In genomic region chr2:147049888-147050446, GRCh38 we compare ENCODE assay signal across 18 cellular contexts.
DNase-seq lines count a peak whose midpoint lies in the region; ATAC-seq and TF ChIP-seq lines count a peak whose summit lies in the region.
"Had no signal": no experiment of that assay in that cellular context is flagged by ENCODE, and none has a peak within 500 bp of the region (broad histone marks: within the 10 kb centered on the region; RNA-seq: fewer than 3 reads in every experiment).

No MANE protein-coding gene starts in this region.

- no TSS peak for BruUV-seq in IMR-90 (replicated peaks; lab: Mats Ljungman, UMichigan)

- TF ChIP-seq CTCF in IMR-90 (conservative IDR thresholded peaks at IDR 0.05; ENCODE audit: low read depth, low read length) (no peak), fibroblast of villous mesenchyme (IDR thresholded peaks at IDR 0.05; ENCODE audit: insufficient read depth, low read depth, low read length) (no peak)

- in situ Hi-C loops in IMR-90 (cut with MboI; ENCODE audit: low sequenced_read_pairs): no loop called here

- H3K4me1 ChIP-seq in IMR-90 (ENCODE audit: control insufficient read depth, insufficient read depth, low read length) (no peaks in the 10 kb centered on the region; the same call in 1 of the 2 replicates), skeletal muscle tissue (ENCODE audit: control insufficient read depth in 3 of 3, insufficient read depth in 3 of 3, low read length in 3 of 3) (no peaks in the 10 kb centered on the region)
- H3K4me1 ChIP-seq: SJSA1 had no signal

- H2AK5ac ChIP-seq in IMR-90 (ENCODE audit: low read depth, low read length): no peak overlapping the region

- H4K5ac ChIP-seq in IMR-90 (ENCODE audit: low read depth, low read length): no peak overlapping the region; the same call in 1 of the 2 replicates

- no peak for TF ChIP-seq POLR2A in IMR-90 (IDR thresholded peaks at IDR 0.05; ENCODE audit: low read depth, low read length)
- no peak for TF ChIP-seq POLR2A in GM18505 (IDR thresholded peaks at IDR 0.05; ENCODE audit: borderline replicate concordance, extremely low read depth, insufficient read depth, insufficient read length)

- H3K9ac ChIP-seq in IMR-90 (ENCODE audit: low read depth, low read length): no peak overlapping the region
- no peak overlapping the region for H3K9ac ChIP-seq in skeletal muscle tissue (ENCODE audit: low read depth in 1 of 3, low read length in 3 of 3)

- no peak overlapping the region for H2BK15ac ChIP-seq in IMR-90 (ENCODE audit: low read depth, low read length)

- CTCF ChIA-PET in IMR-90 (lab: Yijun Ruan, JAX): no interaction called here

- H3K14ac ChIP-seq in IMR-90 (replicated peaks; ENCODE audit: low read depth, low read length): no peak overlapping the region

- H3K9me1 ChIP-seq in IMR-90 (ENCODE audit: insufficient read depth, low read length): no peaks in the 10 kb centered on the region

- no peak overlapping the region for H4K91ac ChIP-seq in IMR-90 (ENCODE audit: insufficient read depth, low read depth, low read length)

- H2AK9ac ChIP-seq in IMR-90 (replicated peaks; ENCODE audit: low read depth, low read length, poor library complexity): no peak overlapping the region

- WGBS in IMR-90 (ENCODE audit: extremely low coverage in 2 of 2, insufficient read length in 1 of 2), 2 experiments: no CpG with 5 or more reads among the region's 5 CpGs

- H2AFZ ChIP-seq in IMR-90 (replicated peaks; ENCODE audit: low read length, poor library complexity): no peak overlapping the region

- peaks cover 3% of the 10 kb centered on the region; the same call in 1 of the 2 replicates for H3K9me3 ChIP-seq in IMR-90 (ENCODE audit: control insufficient read depth, insufficient read depth, low read length)
- H3K9me3 ChIP-seq in skeletal muscle tissue (ENCODE audit: control insufficient read depth in 3 of 3, low read length in 3 of 3): no peaks in the 10 kb centered on the region
- H3K9me3 ChIP-seq: SJSA1 had no signal

- H3K4me3 ChIP-seq in IMR-90 (ENCODE audit: insufficient read depth, low read depth, low read length): no peak overlapping the region
- no peak overlapping the region for H3K4me3 ChIP-seq in fibroblast of villous mesenchyme (ENCODE audit: low read depth, low read length)
- H3K4me3 ChIP-seq in skeletal muscle tissue (ENCODE audit: low read length in 3 of 3): no peak overlapping the region
- H3K4me3 ChIP-seq: SJSA1 had no signal

- POLR2A ChIA-PET in IMR-90 (lab: Charles Lee; ENCODE audit: unreplicated experiment): no interaction called here

- no peak overlapping the region for H3K56ac ChIP-seq in IMR-90 (ENCODE audit: extremely low read depth, insufficient read depth, low read length)

- no peaks in the 10 kb centered on the region for H4K20me1 ChIP-seq in IMR-90 (ENCODE audit: insufficient read depth, low read length)

- H3K79me1 ChIP-seq in IMR-90 (ENCODE audit: low read depth in 1 of 2, low read length in 2 of 2): no peaks in the 10 kb centered on the region

- peak overlapping the region; percentile 49; the same call in 1 of the 2 replicates for H3K4me2 ChIP-seq in IMR-90 (ENCODE audit: low read depth, low read length)

- no peaks in the 10 kb centered on the region for H3K27me3 ChIP-seq in IMR-90 (ENCODE audit: control insufficient read depth, insufficient read depth, low read length)
- H3K27me3 ChIP-seq in skeletal muscle tissue (ENCODE audit: control insufficient read depth in 3 of 3, insufficient read depth in 3 of 3, low read length in 3 of 3): no peaks in the 10 kb centered on the region
- H3K27me3 ChIP-seq: SJSA1 had no signal

- peak; percentile 76 for ATAC-seq in IMR-90 (ENCODE audit: low read depth)
- no peak for ATAC-seq in HG02610 (IDR thresholded peaks at IDR 0.05; ENCODE audit: unreplicated experiment)
- ATAC-seq in GM18505 (IDR thresholded peaks at IDR 0.05; ENCODE audit: unreplicated experiment): no peak
- ATAC-seq in HG02870 (IDR thresholded peaks at IDR 0.05; ENCODE audit: unreplicated experiment): no peak

- no peak overlapping the region for H3K23ac ChIP-seq in IMR-90 (ENCODE audit: low read depth, low read length)

- H3K27ac ChIP-seq in IMR-90 (ENCODE audit: insufficient read depth, low read length): peak overlapping the region; percentile 92; the same call in 1 of the 2 replicates
- peak overlapping the region; percentile 10 for H3K27ac ChIP-seq in skeletal muscle tissue (ENCODE audit: low read depth, low read length)
- H3K27ac ChIP-seq: C4-2B, SJSA1 had no signal

- no peak for TF ChIP-seq RAD21 in IMR-90 (IDR thresholded peaks at IDR 0.05; ENCODE audit: low read length)

- no peak overlapping the region for H4K8ac ChIP-seq in IMR-90 (ENCODE audit: low read depth in 2 of 2, low read length in 2 of 2)

- H3K36me3 ChIP-seq in IMR-90 (ENCODE audit: control insufficient read depth, insufficient read depth, low read length) (no peaks in the 10 kb centered on the region), skeletal muscle tissue (ENCODE audit: control insufficient read depth in 3 of 3, insufficient read depth in 3 of 3, low read length in 3 of 3) (no peaks in the 10 kb centered on the region)
- H3K36me3 ChIP-seq: SJSA1 had no signal

- H2BK5ac ChIP-seq in IMR-90 (ENCODE audit: low read depth, low read length, poor library complexity, severe bottlenecking): no peak overlapping the region

- dilution Hi-C loops in IMR-90 (cut with HindIII; ENCODE audit: low sequenced_read_pairs, unreplicated experiment): no loop called here

- H3K4ac ChIP-seq in IMR-90 (ENCODE audit: low read depth, low read length): no peak overlapping the region

- intact Hi-C loops in IMR-90 (cut with micrococcal nuclease): loop anchor here (5.0 kb wide), 2 partner anchors 123 to 797 kb away; partner anchors contain the start of gene ACVR2A

- H2BK20ac ChIP-seq in IMR-90 (ENCODE audit: low read depth, low read length): no peak overlapping the region

- H2BK120ac ChIP-seq in IMR-90 (ENCODE audit: low read depth, low read length): no peak overlapping the region

- DNase-seq in DMS79 (lab: John Stamatoyannopoulos, UW) (peak; percentile 75), IMR-90 (no peak), fibroblast of villous mesenchyme (ENCODE audit: low read depth) (peak; percentile 15), mucosa of gallbladder (ENCODE audit: low spot score) (no peak)
- DNase-seq: EL, H9, KG1, NCI-H1048, NCI-H1436 treated with DMSO at 0.1 percent for 48 hours, NCI-H2029 treated with DMSO at 0.1 percent for 48 hours, NCI-H510A, NCI-H774 had no signal

- H3K18ac ChIP-seq in IMR-90 (ENCODE audit: low read depth, low read length): peak overlapping the region; percentile 47; the same call in 1 of the 2 replicates

TF ChIP-seq in IMR-90, 13 proteins besides CTCF, POLR2A, EP300 and RAD21:
- TF ChIP-seq, protein P1, sequence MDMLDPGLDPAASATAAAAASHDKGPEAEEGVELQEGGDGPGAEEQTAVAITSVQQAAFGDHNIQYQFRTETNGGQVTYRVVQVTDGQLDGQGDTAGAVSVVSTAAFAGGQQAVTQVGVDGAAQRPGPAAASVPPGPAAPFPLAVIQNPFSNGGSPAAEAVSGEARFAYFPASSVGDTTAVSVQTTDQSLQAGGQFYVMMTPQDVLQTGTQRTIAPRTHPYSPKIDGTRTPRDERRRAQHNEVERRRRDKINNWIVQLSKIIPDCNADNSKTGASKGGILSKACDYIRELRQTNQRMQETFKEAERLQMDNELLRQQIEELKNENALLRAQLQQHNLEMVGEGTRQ (IDR thresholded peaks at IDR 0.05; ENCODE audit: low read depth, low read length): no peak
- TF ChIP-seq MAFK (IDR thresholded peaks at IDR 0.05; ENCODE audit: low read depth, low read length): no peak
- no peak for TF ChIP-seq RFX5 (IDR thresholded peaks at IDR 0.05; ENCODE audit: low read depth, low read length)
- TF ChIP-seq FOS (IDR thresholded peaks at IDR 0.05; ENCODE audit: low read depth, low read length): no peak
- no peak for TF ChIP-seq CEBPB (IDR thresholded peaks at IDR 0.05; ENCODE audit: low read depth, low read length)

Comparison
In these comparisons a context has a peak if more than half of its experiments do, and no peak if none do; other contexts are left out.
1. DNase-seq: peak in DMS79 (single experiment) and fibroblast of villous mesenchyme (single experiment); none in IMR-90 (single experiment) and mucosa of gallbladder (single experiment).